In the genomic region with DNA sequence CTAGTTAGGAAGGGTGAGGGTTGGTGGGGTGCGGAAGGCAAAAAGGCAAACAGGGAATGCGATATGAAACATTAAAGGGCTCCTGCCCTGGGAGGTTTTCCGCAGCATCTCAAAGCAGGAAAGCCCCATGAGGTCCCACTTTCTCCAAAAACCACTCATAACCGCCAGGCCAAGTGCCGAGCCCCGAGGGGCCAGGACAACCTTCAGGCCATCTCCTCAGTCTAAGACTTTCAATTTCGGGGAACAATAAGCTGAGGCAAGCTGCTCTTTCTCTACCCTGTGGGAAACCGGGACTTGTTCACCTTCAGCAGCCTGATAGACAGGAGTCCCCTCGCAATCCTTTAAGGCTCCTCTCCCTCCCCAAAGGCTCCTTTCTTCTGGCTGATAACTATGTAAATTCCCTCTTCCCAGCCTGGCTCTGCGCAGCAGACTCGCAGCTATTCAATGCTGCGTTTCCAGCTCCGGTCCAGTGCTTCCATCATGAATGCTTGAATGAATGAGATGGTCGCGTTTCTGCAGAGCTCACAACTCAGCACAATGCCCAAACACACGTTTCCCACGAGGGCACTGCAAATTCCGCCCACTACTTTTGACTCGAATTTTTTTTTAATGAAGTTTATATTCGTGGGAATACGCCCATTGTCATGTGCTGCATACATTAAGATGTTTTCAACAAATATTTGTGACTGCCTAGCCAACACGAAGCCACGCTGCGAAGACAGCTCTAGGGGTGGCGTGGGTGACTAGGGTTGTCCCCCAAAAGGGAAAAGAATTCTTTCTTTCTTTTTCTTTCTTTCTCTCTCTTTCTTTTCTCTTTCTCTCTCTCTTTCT, we compare ENCODE assay signal across 1 cellular context.
TF ChIP-seq lines count a peak whose summit lies in the region.

No MANE protein-coding gene starts in this region.

TF ChIP-seq in GM23338, 12 proteins besides CTCF, POLR2A, EP300 and RAD21 (continued from another document):
- no peak for TF ChIP-seq NANOG (IDR thresholded peaks at IDR 0.05; ENCODE audit: borderline replicate concordance)
- TF ChIP-seq, protein P1, sequence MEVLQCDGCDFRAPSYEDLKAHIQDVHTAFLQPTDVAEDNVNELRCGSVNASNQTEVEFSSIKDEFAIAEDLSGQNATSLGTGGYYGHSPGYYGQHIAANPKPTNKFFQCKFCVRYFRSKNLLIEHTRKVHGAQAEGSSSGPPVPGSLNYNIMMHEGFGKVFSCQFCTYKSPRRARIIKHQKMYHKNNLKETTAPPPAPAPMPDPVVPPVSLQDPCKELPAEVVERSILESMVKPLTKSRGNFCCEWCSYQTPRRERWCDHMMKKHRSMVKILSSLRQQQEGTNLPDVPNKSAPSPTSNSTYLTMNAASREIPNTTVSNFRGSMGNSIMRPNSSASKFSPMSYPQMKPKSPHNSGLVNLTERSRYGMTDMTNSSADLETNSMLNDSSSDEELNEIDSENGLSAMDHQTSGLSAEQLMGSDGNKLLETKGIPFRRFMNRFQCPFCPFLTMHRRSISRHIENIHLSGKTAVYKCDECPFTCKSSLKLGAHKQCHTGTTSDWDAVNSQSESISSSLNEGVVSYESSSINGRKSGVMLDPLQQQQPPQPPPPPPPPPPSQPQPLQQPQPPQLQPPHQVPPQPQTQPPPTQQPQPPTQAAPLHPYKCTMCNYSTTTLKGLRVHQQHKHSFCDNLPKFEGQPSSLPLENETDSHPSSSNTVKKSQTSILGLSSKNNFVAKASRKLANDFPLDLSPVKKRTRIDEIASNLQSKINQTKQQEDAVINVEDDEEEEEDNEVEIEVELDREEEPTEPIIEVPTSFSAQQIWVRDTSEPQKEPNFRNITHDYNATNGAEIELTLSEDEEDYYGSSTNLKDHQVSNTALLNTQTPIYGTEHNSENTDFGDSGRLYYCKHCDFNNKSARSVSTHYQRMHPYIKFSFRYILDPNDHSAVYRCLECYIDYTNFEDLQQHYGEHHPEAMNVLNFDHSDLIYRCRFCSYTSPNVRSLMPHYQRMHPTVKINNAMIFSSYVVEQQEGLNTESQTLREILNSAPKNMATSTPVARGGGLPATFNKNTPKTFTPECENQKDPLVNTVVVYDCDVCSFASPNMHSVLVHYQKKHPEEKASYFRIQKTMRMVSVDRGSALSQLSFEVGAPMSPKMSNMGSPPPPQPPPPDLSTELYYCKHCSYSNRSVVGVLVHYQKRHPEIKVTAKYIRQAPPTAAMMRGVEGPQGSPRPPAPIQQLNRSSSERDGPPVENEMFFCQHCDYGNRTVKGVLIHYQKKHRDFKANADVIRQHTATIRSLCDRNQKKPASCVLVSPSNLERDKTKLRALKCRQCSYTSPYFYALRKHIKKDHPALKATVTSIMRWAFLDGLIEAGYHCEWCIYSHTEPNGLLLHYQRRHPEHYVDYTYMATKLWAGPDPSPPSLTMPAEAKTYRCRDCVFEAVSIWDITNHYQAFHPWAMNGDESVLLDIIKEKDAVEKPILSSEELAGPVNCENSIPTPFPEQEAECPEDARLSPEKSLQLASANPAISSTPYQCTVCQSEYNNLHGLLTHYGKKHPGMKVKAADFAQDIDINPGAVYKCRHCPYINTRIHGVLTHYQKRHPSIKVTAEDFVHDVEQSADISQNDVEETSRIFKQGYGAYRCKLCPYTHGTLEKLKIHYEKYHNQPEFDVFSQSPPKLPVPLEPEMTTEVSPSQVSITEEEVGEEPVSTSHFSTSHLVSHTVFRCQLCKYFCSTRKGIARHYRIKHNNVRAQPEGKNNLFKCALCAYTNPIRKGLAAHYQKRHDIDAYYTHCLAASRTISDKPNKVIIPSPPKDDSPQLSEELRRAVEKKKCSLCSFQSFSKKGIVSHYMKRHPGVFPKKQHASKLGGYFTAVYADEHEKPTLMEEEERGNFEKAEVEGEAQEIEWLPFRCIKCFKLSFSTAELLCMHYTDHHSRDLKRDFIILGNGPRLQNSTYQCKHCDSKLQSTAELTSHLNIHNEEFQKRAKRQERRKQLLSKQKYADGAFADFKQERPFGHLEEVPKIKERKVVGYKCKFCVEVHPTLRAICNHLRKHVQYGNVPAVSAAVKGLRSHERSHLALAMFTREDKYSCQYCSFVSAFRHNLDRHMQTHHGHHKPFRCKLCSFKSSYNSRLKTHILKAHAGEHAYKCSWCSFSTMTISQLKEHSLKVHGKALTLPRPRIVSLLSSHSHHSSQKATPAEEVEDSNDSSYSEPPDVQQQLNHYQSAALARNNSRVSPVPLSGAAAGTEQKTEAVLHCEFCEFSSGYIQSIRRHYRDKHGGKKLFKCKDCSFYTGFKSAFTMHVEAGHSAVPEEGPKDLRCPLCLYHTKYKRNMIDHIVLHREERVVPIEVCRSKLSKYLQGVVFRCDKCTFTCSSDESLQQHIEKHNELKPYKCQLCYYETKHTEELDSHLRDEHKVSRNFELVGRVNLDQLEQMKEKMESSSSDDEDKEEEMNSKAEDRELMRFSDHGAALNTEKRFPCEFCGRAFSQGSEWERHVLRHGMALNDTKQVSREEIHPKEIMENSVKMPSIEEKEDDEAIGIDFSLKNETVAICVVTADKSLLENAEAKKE (CRISPR knock-in tag; IDR thresholded peaks at IDR 0.05) = no peak
